ENCODE assay signal across 14 cellular contexts in the genomic region with DNA sequence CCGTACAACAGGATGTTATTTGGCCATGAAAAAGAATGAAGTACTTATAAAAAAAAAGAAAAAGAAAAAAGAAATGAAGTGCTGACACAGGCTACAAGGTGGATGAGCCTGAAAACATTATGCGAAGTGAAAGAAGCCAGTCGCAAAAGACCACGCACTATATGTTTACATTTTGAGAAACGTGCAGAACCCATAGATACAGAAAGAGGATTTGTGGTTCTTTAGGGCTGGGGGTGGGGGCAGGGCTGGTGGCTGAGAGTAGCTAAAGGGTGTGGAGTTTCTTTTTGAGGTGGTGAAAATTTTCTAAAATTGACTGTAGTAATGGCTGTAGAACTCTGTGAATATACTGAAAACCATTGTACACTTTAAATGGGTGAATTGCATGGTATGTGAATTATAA.
DNase-seq lines count a peak whose midpoint lies in the region; ATAC-seq and TF ChIP-seq lines count a peak whose summit lies in the region.
"Had no signal": no experiment of that assay in that cellular context is flagged by ENCODE, and none has a peak within 500 bp of the region (broad histone marks: within the 10 kb centered on the region; RNA-seq: fewer than 3 reads in every experiment).

No MANE protein-coding gene starts in this region.

- H2AFZ ChIP-seq in GM23338 = 0 out of 2 replicates have a peak overlapping the region, but pooled peaks have one; percentile 20
- no peak overlapping the region for H2AFZ ChIP-seq in smooth muscle cell (ENCODE audit: low read depth)

- H3K4me2 ChIP-seq in GM23338 (no peak overlapping the region; the same call in 1 of the 2 replicates), smooth muscle cell (peak overlapping the region; percentile 40)

- H3K27me3 Mint-ChIP-seq in GM23338 (ENCODE audit: insufficient read depth, low read depth, poor library complexity) = peaks cover 4% of the 10 kb centered on the region
- peaks cover 4% of the 10 kb centered on the region for H3K27me3 Mint-ChIP-seq in dendritic cell treated with granulocyte-macrophage colony-stimulating factor and Interleukin-4, amounts not matched to agents 40 ng/mL and 50 ng/mL, for 4 days

- no peak overlapping the region for H3K4me3 Mint-ChIP-seq in GM23338
- no peak overlapping the region for H3K4me3 Mint-ChIP-seq in dendritic cell treated with granulocyte-macrophage colony-stimulating factor and Interleukin-4, amounts not matched to agents 40 ng/mL and 50 ng/mL, for 4 days
- H3K4me3 Mint-ChIP-seq: B cell; CD8-positive, alpha-beta T cell; H9 had no signal

- TF ChIP-seq POLR2A in GM18505 (IDR thresholded peaks at IDR 0.05; ENCODE audit: borderline replicate concordance, extremely low read depth, insufficient read depth, insufficient read length) = no peak

- H3K27ac Mint-ChIP-seq in GM23338 = no peak overlapping the region
- peak overlapping the region; percentile 43 for H3K27ac Mint-ChIP-seq in dendritic cell treated with granulocyte-macrophage colony-stimulating factor and Interleukin-4, amounts not matched to agents 40 ng/mL and 50 ng/mL, for 4 days
- H3K27ac Mint-ChIP-seq: B cell; CD8-positive, alpha-beta T cell had no signal

- H3K9ac ChIP-seq in smooth muscle cell (ENCODE audit: low read depth) = no peak overlapping the region
- H3K9ac ChIP-seq: BLaER1 treated with 17β-estradiol and CSF1 and Interleukin-3, amounts not matched to agents 10 nM and 100 nM had no signal

- intact Hi-C loops in dendritic cell treated with granulocyte-macrophage colony-stimulating factor and Interleukin-4, amounts not matched to agents 40 ng/mL and 50 ng/mL, for 4 days (cut with micrococcal nuclease) = no loop called here

- ATAC-seq in GM23338 (no peak), GM18505 (IDR thresholded peaks at IDR 0.05; ENCODE audit: unreplicated experiment) (no peak)
- ATAC-seq: CD8-positive, alpha-beta T cell; HepG2 had no signal

- 0 out of 2 replicates have a peak, but pooled peaks cover 5% of the 10 kb centered on the region for H3F3A ChIP-seq in GM23338 (replicated peaks; ENCODE audit: low read depth)
- H3F3A ChIP-seq in smooth muscle cell (ENCODE audit: low read depth) = peaks cover 3% of the 10 kb centered on the region

- H3K27me3 ChIP-seq in GM23338 (ENCODE audit: insufficient read depth) = no peaks in the 10 kb centered on the region
- no peaks in the 10 kb centered on the region for H3K27me3 ChIP-seq in smooth muscle cell (ENCODE audit: low read depth)
- H3K27me3 ChIP-seq: BLaER1 treated with 17β-estradiol and CSF1 and Interleukin-3, amounts not matched to agents 10 nM and 100 nM had no signal

- 52% methylated on average over 5 of the region's 5 CpGs for WGBS in smooth muscle cell (ENCODE audit: low lambda C conversion rate)

- DNase-seq in GM23338 (ENCODE audit: low spot score) = no peak
- peak; percentile 52 for DNase-seq in MV-4-11 (lab: John Stamatoyannopoulos, UW)
- no peak for DNase-seq in smooth muscle cell (lab: John Stamatoyannopoulos, UW; ENCODE audit: unreplicated experiment)
- DNase-seq in stimulated activated CD4-positive, alpha-beta T cell treated with anti-CD3 and anti-CD28 coated beads, Interleukin-15, amount 100 ng/mL, for 24 hours = no peak
- no peak for DNase-seq in activated CD4-positive, alpha-beta T cell treated with anti-CD3 and anti-CD28 coated beads for 48 hours
- DNase-seq: Calu3; CD8-positive, alpha-beta T cell; DMS 273 treated with DMSO at 0.1 percent for 48 hours; H9 had no signal

- H3K36me3 Mint-ChIP-seq in GM23338 (ENCODE audit: low read depth) = peaks cover 5% of the 10 kb centered on the region; the same call in 2 of the 3 replicates
- H3K36me3 Mint-ChIP-seq in dendritic cell treated with granulocyte-macrophage colony-stimulating factor and Interleukin-4, amounts not matched to agents 40 ng/mL and 50 ng/mL, for 4 days (ENCODE audit: low read depth) = peaks cover 12% of the 10 kb centered on the region
- H3K36me3 Mint-ChIP-seq: CD8-positive, alpha-beta T cell had no signal

- H3K4me1 Mint-ChIP-seq in GM23338 = peaks cover 15% of the 10 kb centered on the region
- peaks cover 52% of the 10 kb centered on the region for H3K4me1 Mint-ChIP-seq in dendritic cell treated with granulocyte-macrophage colony-stimulating factor and Interleukin-4, amounts not matched to agents 40 ng/mL and 50 ng/mL, for 4 days (ENCODE audit: low read depth)
- H3K4me1 Mint-ChIP-seq: B cell had no signal

- H3K79me2 ChIP-seq in GM23338 (replicated peaks; ENCODE audit: insufficient read depth) (no peaks in the 10 kb centered on the region), smooth muscle cell (ENCODE audit: low read depth) (no peaks in the 10 kb centered on the region)

- H3K4me3 ChIP-seq in GM23338 (no peak overlapping the region), smooth muscle cell (no peak overlapping the region)
- H3K4me3 ChIP-seq: BLaER1 treated with 17β-estradiol and CSF1 and Interleukin-3, amounts not matched to agents 10 nM and 100 nM had no signal

- H4K20me1 ChIP-seq in GM23338 (replicated peaks; ENCODE audit: insufficient read depth) (no peaks in the 10 kb centered on the region), smooth muscle cell (ENCODE audit: low read depth) (no peaks in the 10 kb centered on the region)
- H4K20me1 ChIP-seq: BLaER1 treated with 17β-estradiol and CSF1 and Interleukin-3, amounts not matched to agents 10 nM and 100 nM had no signal

- H3K9me2 ChIP-seq in GM23338 (ENCODE audit: insufficient read depth) = no peaks in the 10 kb centered on the region

- H3K27ac ChIP-seq in GM23338 (ENCODE audit: low read depth) (no peak overlapping the region), smooth muscle cell (ENCODE audit: low read depth) (no peak overlapping the region)

- no peaks in the 10 kb centered on the region for H3K36me3 ChIP-seq in GM23338 (ENCODE audit: insufficient read depth)
- no peaks in the 10 kb centered on the region for H3K36me3 ChIP-seq in smooth muscle cell (ENCODE audit: low read depth)
- H3K36me3 ChIP-seq: BLaER1 treated with 17β-estradiol and CSF1 and Interleukin-3, amounts not matched to agents 10 nM and 100 nM had no signal

- peaks cover 3% of the 10 kb centered on the region; the same call in 1 of the 2 replicates for H3K4me1 ChIP-seq in GM23338 (ENCODE audit: insufficient read depth)
- H3K4me1 ChIP-seq in smooth muscle cell (ENCODE audit: low read depth) = no peaks in the 10 kb centered on the region

- no peaks in the 10 kb centered on the region for H3K9me3 ChIP-seq in smooth muscle cell (replicated peaks; ENCODE audit: low read depth)

- H3K9me3 Mint-ChIP-seq in GM23338 = peaks cover 10% of the 10 kb centered on the region; the same call in 2 of the 3 replicates
- H3K9me3 Mint-ChIP-seq in dendritic cell treated with granulocyte-macrophage colony-stimulating factor and Interleukin-4, amounts not matched to agents 40 ng/mL and 50 ng/mL, for 4 days = peaks cover 17% of the 10 kb centered on the region

- no peak for TF ChIP-seq CTCF in GM23338 (conservative IDR thresholded peaks at IDR 0.05; ENCODE audit: low read depth in 2 of 2)
- TF ChIP-seq CTCF in smooth muscle cell (IDR thresholded peaks at IDR 0.05; ENCODE audit: borderline replicate concordance, insufficient read depth, poor library complexity, severe bottlenecking) = no peak

TF ChIP-seq in GM23338, 12 proteins besides CTCF, POLR2A, EP300 and RAD21 (continues in another document):
- TF ChIP-seq ZNF114 (CRISPR knock-in tag; IDR thresholded peaks at IDR 0.05) = no peak
